In genomic region chr14:91376547-91377477, GRCh38 we compare ENCODE assay signal across 12 cellular contexts. TPM values are rescaled to one million over a fixed set of nuclear protein-coding genes. Genes with fewer than 3 reads are reported as not detected.
DNase-seq lines count a peak whose midpoint lies in the region; ATAC-seq and TF ChIP-seq lines count a peak whose summit lies in the region.
"Had no signal": no experiment of that assay in that cellular context is flagged by ENCODE, and none has a peak within 500 bp of the region (broad histone marks: within the 10 kb centered on the region; RNA-seq: fewer than 3 reads in every experiment).

No MANE protein-coding gene starts in this region.

- H3K9me3 Mint-ChIP-seq in activated naive CD4-positive, alpha-beta T cell treated with anti-CD3 and anti-CD28 coated beads, Interleukin-2, amount 10 ng/mL, durations not matched to agents 7 days and 5 days: no peaks in the 10 kb centered on the region
- no peaks in the 10 kb centered on the region for H3K9me3 Mint-ChIP-seq in type B pancreatic cell

- H3K27ac ChIP-seq in caudate nucleus (ENCODE audit: low read depth, low read length): peak overlapping the region; percentile 52
- H3K27ac ChIP-seq: psoas muscle had no signal

- DNase-seq in activated naive CD4-positive, alpha-beta T cell treated with anti-CD3 and anti-CD28 coated beads, Interleukin-2, amount 10 ng/mL, durations not matched to agents 7 days and 5 days: no peak
- no peak for DNase-seq in activated naive CD4-positive, alpha-beta T cell (lab: John Stamatoyannopoulos, UW)
- peak; percentile 61 for DNase-seq in NCI-H510A treated with DMSO at 0.1 percent for 48 hours (lab: John Stamatoyannopoulos, UW)
- DNase-seq in caudate nucleus (lab: John Stamatoyannopoulos, UW): peak in 2 of 61 donors; percentile 27 to 35
- DNase-seq in type B pancreatic cell (ENCODE audit: extremely low spot score, unreplicated experiment): no peak
- no peak for DNase-seq in left colon
- DNase-seq in amniotic stem cell (lab: John Stamatoyannopoulos, UW): no peak
- DNase-seq in activated effector memory CD4-positive, alpha-beta T cell treated with anti-CD3 and anti-CD28 coated beads, Interleukin-2, amount 50 U/mL, for 16 hours: no peak
- DNase-seq: C1 segment of cervical spinal cord, NCI-H2081 treated with DMSO at 0.1 percent for 48 hours had no signal

- H3K36me3 Mint-ChIP-seq in activated naive CD4-positive, alpha-beta T cell treated with anti-CD3 and anti-CD28 coated beads, Interleukin-2, amount 10 ng/mL, durations not matched to agents 7 days and 5 days: peaks cover 53% of the 10 kb centered on the region
- no peaks in the 10 kb centered on the region for H3K36me3 Mint-ChIP-seq in type B pancreatic cell

- H3K4me1 Mint-ChIP-seq in activated naive CD4-positive, alpha-beta T cell treated with anti-CD3 and anti-CD28 coated beads, Interleukin-2, amount 10 ng/mL, durations not matched to agents 7 days and 5 days: peaks cover 100% of the 10 kb centered on the region
- H3K4me1 Mint-ChIP-seq in type B pancreatic cell (ENCODE audit: unreplicated experiment): peaks cover 65% of the 10 kb centered on the region

- no peaks in the 10 kb centered on the region for H3K27me3 Mint-ChIP-seq in activated naive CD4-positive, alpha-beta T cell treated with anti-CD3 and anti-CD28 coated beads, Interleukin-2, amount 10 ng/mL, durations not matched to agents 7 days and 5 days
- peaks cover 10% of the 10 kb centered on the region for H3K27me3 Mint-ChIP-seq in type B pancreatic cell

- no peak for ATAC-seq in left colon
- ATAC-seq: HCT116, psoas muscle had no signal

- H3K27ac Mint-ChIP-seq in activated naive CD4-positive, alpha-beta T cell treated with anti-CD3 and anti-CD28 coated beads, Interleukin-2, amount 10 ng/mL, durations not matched to agents 7 days and 5 days: peak overlapping the region; percentile 81
- no peak overlapping the region for H3K27ac Mint-ChIP-seq in type B pancreatic cell

- CTCF ChIA-PET in activated naive CD4-positive, alpha-beta T cell treated with anti-CD3 and anti-CD28 coated beads, Interleukin-2, amount 10 ng/mL, durations not matched to agents 7 days and 5 days (lab: Charles Lee): interaction anchor here (0.6 to 8.4 kb wide), 5 partner anchors 20 to 616 kb away, joined by 3 to 40 read pairs (median 3); no protein-coding TSS in a partner anchor

- no peak for TF ChIP-seq CTCF in type B pancreatic cell (conservative IDR thresholded peaks at IDR 0.05)

- intact Hi-C loops in left colon (cut with DNase I, micrococcal nuclease): no loop called here

- no peak overlapping the region for H3K4me3 Mint-ChIP-seq in activated naive CD4-positive, alpha-beta T cell treated with anti-CD3 and anti-CD28 coated beads, Interleukin-2, amount 10 ng/mL, durations not matched to agents 7 days and 5 days
- H3K4me3 Mint-ChIP-seq in type B pancreatic cell: peak overlapping the region; percentile 36

RNA-seq across cellular contexts. Expression of gene CCDC88C, which starts 40.8 kb away (rescaled TPM):
- total RNA-seq in type B pancreatic cell (ENCODE audit: low replicate concordance): 24.4 and 39.3 TPM in 2 replicates
- 10 to 100 TPM; 52.4 to 65.8 TPM for total RNA-seq in left colon
